ENCODE assay signal across 8 cellular contexts in genomic region chr2:39118786-39119499, GRCh38. TPM values are rescaled to one million over a fixed set of nuclear protein-coding genes. Genes with fewer than 3 reads are reported as not detected.
DNase-seq lines count a peak whose midpoint lies in the region; ATAC-seq, FAIRE-seq and TF ChIP-seq lines count a peak whose summit lies in the region.

No MANE protein-coding gene starts in this region.

- H3K27ac ChIP-seq in left ventricle myocardium inferior (replicated peaks) (peak overlapping the region; percentile 98), kidney (ENCODE audit: low read depth in 2 of 2, low read length in 2 of 2) (no peak overlapping the region), thoracic aorta (peak overlapping the region; percentile 70 to 80)

- no peaks in the 10 kb centered on the region for H3K9me3 Mint-ChIP-seq in activated CD8-positive, alpha-beta T cell treated with anti-CD3 and anti-CD28 coated beads for 36 hours

- H3K4me3 ChIP-seq in left ventricle myocardium inferior, result peak overlapping the region; percentile 92
- peak overlapping the region; percentile 57 to 88 for H3K4me3 ChIP-seq in kidney (ENCODE audit: low read length in 2 of 2)
- H3K4me3 ChIP-seq in thoracic aorta, result peak overlapping the region; percentile 87

- CTCF ChIA-PET in activated CD8-positive, alpha-beta T cell treated with anti-CD3 and anti-CD28 coated beads for 36 hours (lab: Charles Lee), result interaction anchor here (1.0 to 5.0 kb wide), 8 partner anchors 10 to 110 kb away, joined by 3 to 93 read pairs (median 20); no protein-coding TSS in a partner anchor

- peaks cover 55% of the 10 kb centered on the region for H3K36me3 Mint-ChIP-seq in activated CD8-positive, alpha-beta T cell treated with anti-CD3 and anti-CD28 coated beads for 36 hours (ENCODE audit: low read depth)

- peaks cover 50% of the 10 kb centered on the region for H3K4me1 Mint-ChIP-seq in activated CD8-positive, alpha-beta T cell treated with anti-CD3 and anti-CD28 coated beads for 36 hours (ENCODE audit: low read depth)

- H3K36me3 ChIP-seq in left ventricle myocardium inferior, result no peaks in the 10 kb centered on the region
- H3K36me3 ChIP-seq in kidney (ENCODE audit: control insufficient read depth in 1 of 2, insufficient read depth in 2 of 2, low read length in 2 of 2), result no peaks in the 10 kb centered on the region
- no peaks in the 10 kb centered on the region for H3K36me3 ChIP-seq in thoracic aorta

- no peak for FAIRE-seq in kidney (lab: Jason Lieb, UNC)

- no peaks in the 10 kb centered on the region for H3K27me3 Mint-ChIP-seq in activated CD8-positive, alpha-beta T cell treated with anti-CD3 and anti-CD28 coated beads for 36 hours

- intact Hi-C loops in left ventricle myocardium inferior (cut with micrococcal nuclease) (loop anchor here (10.0 kb wide), 2 partner anchors 54 to 106 kb away; no protein-coding TSS in a partner anchor), Right ventricle myocardium inferior (cut with DNase I) (no loop called here), kidney (cut with DNase I) (no loop called here)
- intact Hi-C loops in activated CD8-positive, alpha-beta T cell treated with anti-CD3 and anti-CD28 coated beads for 36 hours (cut with micrococcal nuclease), result loop anchor here (5.0 kb wide), 1 partner anchor 52 kb away; no protein-coding TSS in a partner anchor

- peaks cover 81% of the 10 kb centered on the region for H3K4me1 ChIP-seq in left ventricle myocardium inferior
- H3K4me1 ChIP-seq in kidney (ENCODE audit: control insufficient read depth in 1 of 2, insufficient read depth in 1 of 2, low read depth in 1 of 2, low read length in 2 of 2), result peaks cover 14 to 16% of the 10 kb centered on the region in 2 donors
- peaks cover 21 to 62% of the 10 kb centered on the region in 2 donors for H3K4me1 ChIP-seq in thoracic aorta (ENCODE audit: control insufficient read depth in 1 of 2, low read depth in 2 of 2)

- peak overlapping the region; percentile 28 to 87 for H3K9ac ChIP-seq in kidney (ENCODE audit: low read length in 2 of 2)

- H3K9me3 ChIP-seq in left ventricle myocardium inferior (replicated peaks) (no peaks in the 10 kb centered on the region), kidney (ENCODE audit: control insufficient read depth in 1 of 2, low read length in 2 of 2) (no peaks in the 10 kb centered on the region), thoracic aorta (no peaks in the 10 kb centered on the region)

- in situ Hi-C loops in GM13976 (cut with MboI; ENCODE audit: low sequenced_read_pairs, unreplicated experiment), result no loop called here

- peak overlapping the region; percentile 93 for H3K4me3 Mint-ChIP-seq in activated CD8-positive, alpha-beta T cell treated with anti-CD3 and anti-CD28 coated beads for 36 hours

- POLR2A ChIA-PET in activated CD8-positive, alpha-beta T cell treated with anti-CD3 and anti-CD28 coated beads for 36 hours (lab: Charles Lee), result interaction anchor here (0.8 to 4.5 kb wide), 10 partner anchors 9 to 368 kb away, joined by 3 to 29 read pairs (median 4); partner anchors contain the start of gene SRSF7

- ATAC-seq in Right ventricle myocardium inferior, result no peak
- no peak for ATAC-seq in activated CD8-positive, alpha-beta T cell treated with anti-CD3 and anti-CD28 coated beads for 36 hours
- ATAC-seq in thoracic aorta (ENCODE audit: insufficient number of reproducible peaks, low FRiP score, low read depth), result no peak
- no peak for ATAC-seq in HG03442 (IDR thresholded peaks at IDR 0.05; ENCODE audit: unreplicated experiment)

- no peaks in the 10 kb centered on the region for H3K27me3 ChIP-seq in left ventricle myocardium inferior (ENCODE audit: low read depth)
- H3K27me3 ChIP-seq in thoracic aorta (replicated peaks; ENCODE audit: insufficient read depth), result no peaks in the 10 kb centered on the region

- no peak for TF ChIP-seq CTCF in left ventricle myocardium inferior (IDR thresholded peaks at IDR 0.05; ENCODE audit: borderline replicate concordance)
- TF ChIP-seq CTCF in activated CD8-positive, alpha-beta T cell treated with anti-CD3 and anti-CD28 coated beads for 36 hours (IDR thresholded peaks at IDR 0.05), result no peak
- no peak for TF ChIP-seq CTCF in kidney (IDR thresholded peaks at IDR 0.05; ENCODE audit: borderline replicate concordance, extremely low read depth, insufficient read depth)
- TF ChIP-seq CTCF in thoracic aorta (IDR thresholded peaks at IDR 0.05), result no peak
- TF ChIP-seq CTCF in GM13976 (IDR thresholded peaks at IDR 0.05; ENCODE audit: borderline replicate concordance, control extremely low read depth, extremely low read depth, insufficient read depth, missing control alignments), result no peak

- DNase-seq in left ventricle myocardium inferior (no peak), Right ventricle myocardium inferior (ENCODE audit: missing footprints) (no peak), kidney (no peak), thoracic aorta (ENCODE audit: low spot score) (no peak), GM13976 (ENCODE audit: low spot score) (no peak), NCI-H1105 (lab: John Stamatoyannopoulos, UW) (no peak)
- no peak for DNase-seq in activated CD8-positive, alpha-beta T cell treated with anti-CD3 and anti-CD28 coated beads for 36 hours

- peak overlapping the region; percentile 92 for H3K27ac Mint-ChIP-seq in activated CD8-positive, alpha-beta T cell treated with anti-CD3 and anti-CD28 coated beads for 36 hours

RNA-seq across cellular contexts. Expression of gene SOS1, which starts 1.9 kb away (rescaled TPM):
- total RNA-seq in left ventricle myocardium inferior (20.6 TPM), Right ventricle myocardium inferior (23.8 TPM), kidney (33.4 TPM), thoracic aorta (10 to 100 TPM; 29.8 to 61.2 TPM)
- 10 to 100 TPM; 43.6 to 56.8 TPM for total RNA-seq in activated CD8-positive, alpha-beta T cell treated with anti-CD3 and anti-CD28 coated beads for 36 hours
- polyA plus RNA-seq in kidney (ENCODE audit: insufficient read depth, low read depth, low replicate concordance), result 5.5 TPM

Comparison
In these comparisons a context has a peak if more than half of its experiments do, and no peak if none do; other contexts are left out.
1. intact Hi-C loops: an anchor here in left ventricle myocardium inferior (10.0 kb wide) and activated CD8-positive, alpha-beta T cell treated with anti-CD3 and anti-CD28 coated beads for 36 hours (5.0 kb wide); none called in Right ventricle myocardium inferior and kidney.
2. H3K27ac ChIP-seq: peak in left ventricle myocardium inferior (single experiment) and thoracic aorta (2 of 2); none in kidney (0 of 2).
3. Peak in every context shown above with its lines, with median percentiles within 50 percentile points of each other: H3K4me3 ChIP-seq.